Comparison of ENCODE assay signal across 9 cellular contexts in genomic region chr1:155609515-155610256, GRCh38. TPM values are rescaled to one million over a fixed set of nuclear protein-coding genes. Genes with fewer than 3 reads are reported as not detected.
DNase-seq lines count a peak whose midpoint lies in the region; ATAC-seq, FAIRE-seq and TF ChIP-seq lines count a peak whose summit lies in the region.
"Had no signal": no experiment of that assay in that cellular context is flagged by ENCODE, and none has a peak within 500 bp of the region (broad histone marks: within the 10 kb centered on the region; RNA-seq: fewer than 3 reads in every experiment).

TSS of gene MSTO1 (plus strand) at chr1:155610218. CDS start at chr1:155610249, 31 bp downstream.

- intact Hi-C loops in kidney (cut with DNase I), result no loop called here

- no peak for FAIRE-seq in kidney (lab: Jason Lieb, UNC)
- FAIRE-seq: islet of Langerhans had no signal

- TF ChIP-seq CTCF in kidney (IDR thresholded peaks at IDR 0.05; ENCODE audit: borderline replicate concordance, extremely low read depth, insufficient read depth), result no peak

- no peaks in the 10 kb centered on the region for H3K4me1 ChIP-seq in kidney (ENCODE audit: control insufficient read depth in 1 of 2, insufficient read depth in 1 of 2, low read depth in 1 of 2, low read length in 2 of 2)

- H3K9me3 ChIP-seq in kidney (ENCODE audit: control insufficient read depth in 1 of 2, low read length in 2 of 2), result no peaks in the 10 kb centered on the region

- H3K36me3 ChIP-seq in kidney (ENCODE audit: control insufficient read depth in 1 of 2, insufficient read depth in 2 of 2, low read length in 2 of 2), result peaks cover 2 to 10% of the 10 kb centered on the region in 2 donors

- H3K27ac ChIP-seq in kidney (ENCODE audit: low read depth in 2 of 2, low read length in 2 of 2), result peak within 1 kb of the TSS; percentile 25 to 32

- DNase-seq in AG20443 (ENCODE audit: low spot score) (peak; percentile 95), NCI-H510A (lab: John Stamatoyannopoulos, UW) (peak; percentile 96), cerebellum (ENCODE audit: low spot score) (peak; percentile 95), kidney (peak; percentile 98)
- DNase-seq in activated CD4-positive, alpha-beta T cell treated with anti-CD3 and anti-CD28 coated beads for 1 hour, result peak; percentile 89
- peak; percentile 100 for DNase-seq in stimulated activated CD4-positive, alpha-beta T cell treated with anti-CD3 and anti-CD28 coated beads, Interleukin-15, amount 100 ng/mL, for 24 hours

- peak within 1 kb of the TSS; percentile 84 to 92 for H3K4me3 ChIP-seq in kidney (ENCODE audit: low read length in 2 of 2)

- peak within 1 kb of the TSS in 1 of 2 donors; percentile 79 for H3K9ac ChIP-seq in kidney (ENCODE audit: low read length in 2 of 2)

- peak; percentile 95 for ATAC-seq in HG03432 (IDR thresholded peaks at IDR 0.05; ENCODE audit: unreplicated experiment)

- peak; percentile 91 for TF ChIP-seq POLR2A in GM19099 (IDR thresholded peaks at IDR 0.05; ENCODE audit: extremely low read depth, insufficient read length, low read depth)

RNA-seq across cellular contexts. Expression of gene MSTO1, which starts in this region (rescaled TPM):
- total RNA-seq in cerebellum, result 42.5 TPM
- 54.0 TPM for total RNA-seq in kidney
- 25.3 TPM for polyA plus RNA-seq in kidney (ENCODE audit: insufficient read depth, low read depth, low replicate concordance)

Comparison
In these comparisons a context has a peak if more than half of its experiments do, and no peak if none do; other contexts are left out.
1. Peak in every context shown above with its lines: DNase-seq, ATAC-seq, H3K4me3 ChIP-seq and H3K27ac ChIP-seq.